Comparison of ENCODE assay signal across 8 cellular contexts in the genomic region with DNA sequence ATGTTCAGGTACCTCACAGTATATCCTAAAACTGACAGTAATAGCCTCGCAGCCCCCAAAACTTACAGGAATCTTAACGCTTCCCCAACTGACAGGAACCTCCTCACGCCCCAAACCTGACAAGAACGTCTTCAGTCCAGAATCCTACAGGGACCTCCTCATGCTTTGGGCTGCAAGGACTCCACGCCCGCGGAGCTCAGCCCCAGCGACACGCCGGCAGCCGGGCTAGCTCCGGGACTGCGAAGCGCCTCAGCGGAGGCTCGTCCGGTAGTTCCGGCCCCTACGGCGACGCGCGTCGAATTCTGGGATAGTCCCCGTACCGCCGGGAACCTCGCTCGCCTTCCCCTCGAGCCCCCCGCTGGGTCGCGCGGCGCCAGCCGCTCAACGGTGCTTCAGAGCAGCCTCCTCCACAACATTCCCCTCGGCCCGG. TPM values are rescaled to one million over a fixed set of nuclear protein-coding genes. Genes with fewer than 3 reads are reported as not detected.
DNase-seq lines count a peak whose midpoint lies in the region; ATAC-seq and TF ChIP-seq lines count a peak whose summit lies in the region.

No MANE protein-coding gene starts in this region.

- no peaks in the 10 kb centered on the region for H3K9me3 Mint-ChIP-seq in activated CD4-positive, alpha-beta memory T cell treated with anti-CD3 and anti-CD28 coated beads for 36 hours
- H3K9me3 Mint-ChIP-seq in naive B cell, result peaks cover 0 to 8% (median 0%) of the 10 kb centered on the region in 7 donors

- POLR2A ChIA-PET in activated CD4-positive, alpha-beta memory T cell treated with anti-CD3 and anti-CD28 coated beads for 36 hours (lab: Charles Lee), result interaction anchor here (1.0 to 2.5 kb wide), 4 partner anchors 134 to 360 kb away, joined by 4 to 9 read pairs (median 7); a partner anchor contains a TSS

- peaks cover 15% of the 10 kb centered on the region for H3K36me3 Mint-ChIP-seq in activated CD4-positive, alpha-beta memory T cell treated with anti-CD3 and anti-CD28 coated beads for 36 hours
- no peaks in the 10 kb centered on the region for H3K36me3 Mint-ChIP-seq in naive B cell

- H3K4me3 ChIP-seq in GM08714 (ENCODE audit: low read length), result peak overlapping the region; percentile 94
- peak overlapping the region; percentile 44 to 89 (median 72) for H3K4me3 ChIP-seq in transverse colon

- no peaks in the 10 kb centered on the region for H3K36me3 ChIP-seq in transverse colon

- H3K4me1 ChIP-seq in transverse colon, result peaks cover 0 to 5% (median 2%) of the 10 kb centered on the region in 4 donors

- CTCF ChIA-PET in activated CD4-positive, alpha-beta memory T cell treated with anti-CD3 and anti-CD28 coated beads for 36 hours (lab: Charles Lee), result interaction anchor here (1.8 to 2.3 kb wide), 2 partner anchors 14 to 397 kb away, joined by 6 read pairs; a partner anchor contains a TSS

- ATAC-seq in GM21515 (IDR thresholded peaks at IDR 0.05; ENCODE audit: unreplicated experiment) (peak; percentile 14), esophagus mucosa (peak; percentile 40), naive B cell (ENCODE audit: low read depth in 2 of 2) (peak; percentile 6)

- DNase-seq in KG1 (lab: John Stamatoyannopoulos, UW) (peak; percentile 3), naive B cell (no peak), transverse colon (peak; percentile 49), AML-193 (lab: John Stamatoyannopoulos, UW) (no peak)
- peak; percentile 44 for DNase-seq in activated CD4-positive, alpha-beta memory T cell treated with anti-CD3 and anti-CD28 coated beads for 36 hours

- H3K27me3 Mint-ChIP-seq in activated CD4-positive, alpha-beta memory T cell treated with anti-CD3 and anti-CD28 coated beads for 36 hours, result no peaks in the 10 kb centered on the region
- no peaks in the 10 kb centered on the region for H3K27me3 Mint-ChIP-seq in naive B cell

- peak overlapping the region; percentile 94 to 98 (median 96) for H3K27ac ChIP-seq in transverse colon

- intact Hi-C loops in activated CD4-positive, alpha-beta memory T cell treated with anti-CD3 and anti-CD28 coated beads for 36 hours (cut with micrococcal nuclease), result loop anchor here (1.0 to 10.0 kb wide), 9 partner anchors 140 to 959 kb away; a partner anchor contains a TSS
- intact Hi-C loops in transverse colon (cut with DNase I; ENCODE audit: low total_unique reads), result no loop called here

- H3K9me3 ChIP-seq in transverse colon, result no peaks in the 10 kb centered on the region

- peak; percentile 44 for TF ChIP-seq POLR2A in transverse colon (IDR thresholded peaks at IDR 0.05)

- WGBS in transverse colon (ENCODE audit: low coverage in 1 of 2), 2 donors, result 61% methylated on average over 39 of the region's 39 CpGs; no CpG with 5 or more reads in 1 of the 2 donors

- peak overlapping the region; percentile 91 for H3K4me3 Mint-ChIP-seq in activated CD4-positive, alpha-beta memory T cell treated with anti-CD3 and anti-CD28 coated beads for 36 hours
- peak overlapping the region; percentile 88 to 95 (median 93) for H3K4me3 Mint-ChIP-seq in naive B cell

- H3K27ac Mint-ChIP-seq in activated CD4-positive, alpha-beta memory T cell treated with anti-CD3 and anti-CD28 coated beads for 36 hours, result peak overlapping the region; percentile 96
- peak overlapping the region; percentile 92 to 99 (median 98) for H3K27ac Mint-ChIP-seq in naive B cell

- no peak for TF ChIP-seq EP300 in transverse colon (IDR thresholded peaks at IDR 0.05; ENCODE audit: low read depth)

- in situ Hi-C loops in transverse colon (cut with MboI; ENCODE audit: low pct_ligation_motif_present in 1 of 4, low pct_unique_long_range_greater_than_20kb in 1 of 4, low sequenced_read_pairs in 3 of 4), result no loop called here

- peaks cover 21% of the 10 kb centered on the region for H3K4me1 Mint-ChIP-seq in activated CD4-positive, alpha-beta memory T cell treated with anti-CD3 and anti-CD28 coated beads for 36 hours (ENCODE audit: low read depth)
- H3K4me1 Mint-ChIP-seq in naive B cell, result peaks cover 11 to 21% (median 14%) of the 10 kb centered on the region in 3 donors

- no peaks in the 10 kb centered on the region for H3K27me3 ChIP-seq in transverse colon

- no peak for TF ChIP-seq CTCF in transverse colon (IDR thresholded peaks at IDR 0.05)

RNA-seq across cellular contexts. Expression of a gene that starts 0.6 kb away (rescaled TPM):
- total RNA-seq in activated CD4-positive, alpha-beta memory T cell treated with anti-CD3 and anti-CD28 coated beads for 36 hours, result 10 to 100 TPM; 51.2 to 52.0 TPM
- total RNA-seq in esophagus mucosa (16.3 TPM), transverse colon (10 to 100 TPM; 22.7 to 75.4 (median 51.2) TPM)
- 10 to 100 TPM in 5 of 6 donors, 1 to 10 TPM in 1; 7.2 to 27.1 (median 20.1) TPM for polyA plus RNA-seq in naive B cell (ENCODE audit: low read depth in 6 of 6)

Comparison
In these comparisons a context has a peak if more than half of its experiments do, and no peak if none do; other contexts are left out.
1. DNase-seq: peak in KG1 (single experiment), activated CD4-positive, alpha-beta memory T cell treated with anti-CD3 and anti-CD28 coated beads for 36 hours (single experiment) and transverse colon (single experiment); none in naive B cell (single experiment) and AML-193 (0 of 2).
2. Peak in every context shown above with its lines, with median percentiles within 50 percentile points of each other: ATAC-seq.